ENCODE assay signal across 1 cellular context in genomic region chr12:119644930-119645329, GRCh38.
TF ChIP-seq lines count a peak whose summit lies in the region.

No MANE protein-coding gene starts in this region.

TF ChIP-seq in IMR-90, 13 proteins besides CTCF, POLR2A, EP300 and RAD21:
- no peak for TF ChIP-seq RFX5 (IDR thresholded peaks at IDR 0.05; ENCODE audit: low read depth, low read length)
- TF ChIP-seq CHD1 (IDR thresholded peaks at IDR 0.05; ENCODE audit: low read depth, low read length), result no peak
- TF ChIP-seq SMC3 (IDR thresholded peaks at IDR 0.05; ENCODE audit: low read depth, low read length), result no peak
- TF ChIP-seq FOS (IDR thresholded peaks at IDR 0.05; ENCODE audit: low read depth, low read length), result no peak
- TF ChIP-seq, protein P1, sequence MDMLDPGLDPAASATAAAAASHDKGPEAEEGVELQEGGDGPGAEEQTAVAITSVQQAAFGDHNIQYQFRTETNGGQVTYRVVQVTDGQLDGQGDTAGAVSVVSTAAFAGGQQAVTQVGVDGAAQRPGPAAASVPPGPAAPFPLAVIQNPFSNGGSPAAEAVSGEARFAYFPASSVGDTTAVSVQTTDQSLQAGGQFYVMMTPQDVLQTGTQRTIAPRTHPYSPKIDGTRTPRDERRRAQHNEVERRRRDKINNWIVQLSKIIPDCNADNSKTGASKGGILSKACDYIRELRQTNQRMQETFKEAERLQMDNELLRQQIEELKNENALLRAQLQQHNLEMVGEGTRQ (IDR thresholded peaks at IDR 0.05; ENCODE audit: low read depth, low read length), result no peak
- TF ChIP-seq CEBPB (IDR thresholded peaks at IDR 0.05; ENCODE audit: low read depth, low read length), result no peak
- TF ChIP-seq MXI1 (IDR thresholded peaks at IDR 0.05; ENCODE audit: borderline replicate concordance, low read depth, low read length), result no peak
- TF ChIP-seq NFE2L2 (IDR thresholded peaks at IDR 0.05; ENCODE audit: low read depth, low read length), result no peak
- no peak for TF ChIP-seq MAFK (IDR thresholded peaks at IDR 0.05; ENCODE audit: low read depth, low read length)
- TF ChIP-seq RCOR1 (IDR thresholded peaks at IDR 0.05; ENCODE audit: insufficient replicate concordance, low read length), result no peak
- no peak for TF ChIP-seq MAZ (IDR thresholded peaks at IDR 0.05; ENCODE audit: borderline replicate concordance, low read depth, low read length)
- no peak for TF ChIP-seq BHLHE40 (IDR thresholded peaks at IDR 0.05; ENCODE audit: low read depth, low read length)
- TF ChIP-seq, protein P2, sequence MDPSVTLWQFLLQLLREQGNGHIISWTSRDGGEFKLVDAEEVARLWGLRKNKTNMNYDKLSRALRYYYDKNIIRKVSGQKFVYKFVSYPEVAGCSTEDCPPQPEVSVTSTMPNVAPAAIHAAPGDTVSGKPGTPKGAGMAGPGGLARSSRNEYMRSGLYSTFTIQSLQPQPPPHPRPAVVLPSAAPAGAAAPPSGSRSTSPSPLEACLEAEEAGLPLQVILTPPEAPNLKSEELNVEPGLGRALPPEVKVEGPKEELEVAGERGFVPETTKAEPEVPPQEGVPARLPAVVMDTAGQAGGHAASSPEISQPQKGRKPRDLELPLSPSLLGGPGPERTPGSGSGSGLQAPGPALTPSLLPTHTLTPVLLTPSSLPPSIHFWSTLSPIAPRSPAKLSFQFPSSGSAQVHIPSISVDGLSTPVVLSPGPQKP (IDR thresholded peaks at IDR 0.05; ENCODE audit: borderline replicate concordance, low read depth, low read length), result no peak
